Comparison of ENCODE assay signal across 14 cellular contexts in the genomic region with DNA sequence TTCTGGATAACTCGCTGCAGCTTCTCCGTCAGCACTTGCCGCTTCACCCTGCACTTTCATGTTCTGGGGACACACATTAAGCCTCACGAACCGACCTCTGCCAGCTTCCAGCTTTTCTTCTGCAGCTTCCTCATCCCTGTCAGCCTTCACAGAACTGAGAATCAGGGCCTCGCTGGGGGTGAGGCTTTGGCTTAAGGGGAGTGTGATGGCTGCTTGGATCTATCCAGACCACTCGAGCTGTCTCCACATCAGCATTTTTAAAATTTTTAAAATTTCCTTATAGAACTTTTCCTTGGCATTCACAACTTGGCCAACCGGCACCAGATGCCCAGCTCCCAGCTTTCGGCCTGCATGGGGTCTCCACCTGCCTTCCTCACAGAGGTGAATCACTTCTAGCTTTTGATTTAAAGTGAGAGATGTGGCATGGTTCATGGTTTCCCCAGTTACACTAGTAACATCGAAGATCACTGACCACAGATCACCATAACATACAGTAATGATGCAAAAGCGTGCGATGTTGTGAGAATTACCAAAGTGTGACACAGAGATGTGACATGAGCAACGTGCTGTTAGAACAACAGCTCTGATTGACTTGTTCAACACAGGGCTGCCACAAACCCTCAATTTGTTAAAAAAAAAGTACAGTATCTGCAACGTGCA.
A peak's percentile ranks its signal among the peaks of the same experiment; 100 is the strongest.
DNase-seq lines count a peak whose midpoint lies in the region; ATAC-seq and TF ChIP-seq lines count a peak whose summit lies in the region.
"Had no signal": no experiment of that assay in that cellular context is flagged by ENCODE, and none has a peak within 500 bp of the region (broad histone marks: within the 10 kb centered on the region; RNA-seq: fewer than 3 reads in every experiment).

No MANE protein-coding gene starts in this region.

- H3K27ac ChIP-seq in SK-N-SH (ENCODE audit: low read depth in 2 of 2, low read length in 1 of 2): no peak overlapping the region
- H3K27ac ChIP-seq: 22Rv1 had no signal

- peaks cover 3% of the 10 kb centered on the region for H3K9me3 Mint-ChIP-seq in activated CD4-positive, alpha-beta memory T cell treated with anti-CD3 and anti-CD28 coated beads, Interleukin-2, amount 10 ng/mL, durations not matched to agents 7 days and 5 days
- H3K9me3 Mint-ChIP-seq in activated CD4-positive, alpha-beta memory T cell treated with anti-CD3 and anti-CD28 coated beads for 36 hours: peaks cover 6% of the 10 kb centered on the region
- H3K9me3 Mint-ChIP-seq: CD8-positive, alpha-beta memory T cell had no signal

- H3K36me3 ChIP-seq in SK-N-SH (replicated peaks in 1 of 2; ENCODE audit: control insufficient read depth in 1 of 2, insufficient read depth in 2 of 2, low read length in 1 of 2): no peaks in the 10 kb centered on the region

- 51% methylated on average over 14 of the region's 14 CpGs for WGBS in SK-N-SH (ENCODE audit: low lambda C conversion rate)

- no peak for ATAC-seq in HG03196 (IDR thresholded peaks at IDR 0.05; ENCODE audit: unreplicated experiment)
- no peak for ATAC-seq in GM19395 (IDR thresholded peaks at IDR 0.05; ENCODE audit: unreplicated experiment)

- H3K4me3 ChIP-seq in SK-N-SH (ENCODE audit: low read depth in 2 of 2, low read length in 1 of 2): no peak overlapping the region

- no peaks in the 10 kb centered on the region for H3K27me3 ChIP-seq in SK-N-SH (ENCODE audit: insufficient read depth)

- H3K9me2 ChIP-seq in SK-N-SH: no peaks in the 10 kb centered on the region

- intact Hi-C loops in activated CD4-positive, alpha-beta memory T cell treated with anti-CD3 and anti-CD28 coated beads for 36 hours (cut with micrococcal nuclease): no loop called here

- H3K4me1 Mint-ChIP-seq in activated CD4-positive, alpha-beta memory T cell treated with anti-CD3 and anti-CD28 coated beads, Interleukin-2, amount 10 ng/mL, durations not matched to agents 7 days and 5 days: no peaks in the 10 kb centered on the region
- no peaks in the 10 kb centered on the region for H3K4me1 Mint-ChIP-seq in activated CD4-positive, alpha-beta memory T cell treated with anti-CD3 and anti-CD28 coated beads for 36 hours (ENCODE audit: low read depth)
- H3K4me1 Mint-ChIP-seq: CD8-positive, alpha-beta memory T cell had no signal

- H3K79me2 ChIP-seq in SK-N-SH (ENCODE audit: insufficient read depth): no peaks in the 10 kb centered on the region

- CTCF ChIA-PET in activated CD4-positive, alpha-beta memory T cell treated with anti-CD3 and anti-CD28 coated beads, Interleukin-2, amount 10 ng/mL, durations not matched to agents 7 days and 5 days (lab: Charles Lee): no interaction called here
- CTCF ChIA-PET in activated CD4-positive, alpha-beta memory T cell treated with anti-CD3 and anti-CD28 coated beads for 36 hours (lab: Charles Lee): interaction anchor here (0.9 kb wide), 1 partner anchor 124 kb away, joined by 3 read pairs; no protein-coding TSS in a partner anchor
- CTCF ChIA-PET in SK-N-SH (lab: Yijun Ruan, JAX): interaction anchor here (1.4 kb wide), 1 partner anchor 123 kb away, joined by 4 read pairs; no protein-coding TSS in a partner anchor

- POLR2A ChIA-PET in activated CD4-positive, alpha-beta memory T cell treated with anti-CD3 and anti-CD28 coated beads, Interleukin-2, amount 10 ng/mL, durations not matched to agents 7 days and 5 days (lab: Charles Lee): no interaction called here
- POLR2A ChIA-PET in activated CD4-positive, alpha-beta memory T cell treated with anti-CD3 and anti-CD28 coated beads for 36 hours (lab: Charles Lee): no interaction called here
- POLR2A ChIA-PET in SK-N-SH (lab: Yijun Ruan, JAX): no interaction called here

- H3K27me3 Mint-ChIP-seq in activated CD4-positive, alpha-beta memory T cell treated with anti-CD3 and anti-CD28 coated beads, Interleukin-2, amount 10 ng/mL, durations not matched to agents 7 days and 5 days: peaks cover 1% of the 10 kb centered on the region
- no peaks in the 10 kb centered on the region for H3K27me3 Mint-ChIP-seq in activated CD4-positive, alpha-beta memory T cell treated with anti-CD3 and anti-CD28 coated beads for 36 hours
- H3K27me3 Mint-ChIP-seq: CD8-positive, alpha-beta memory T cell had no signal

- no peak overlapping the region for H3K27ac Mint-ChIP-seq in activated CD4-positive, alpha-beta memory T cell treated with anti-CD3 and anti-CD28 coated beads, Interleukin-2, amount 10 ng/mL, durations not matched to agents 7 days and 5 days
- H3K27ac Mint-ChIP-seq in activated CD4-positive, alpha-beta memory T cell treated with anti-CD3 and anti-CD28 coated beads for 36 hours: no peak overlapping the region
- H3K27ac Mint-ChIP-seq: HFFc6 had no signal

- no peak overlapping the region for H3K4me3 Mint-ChIP-seq in activated CD4-positive, alpha-beta memory T cell treated with anti-CD3 and anti-CD28 coated beads, Interleukin-2, amount 10 ng/mL, durations not matched to agents 7 days and 5 days
- no peak overlapping the region for H3K4me3 Mint-ChIP-seq in activated CD4-positive, alpha-beta memory T cell treated with anti-CD3 and anti-CD28 coated beads for 36 hours
- H3K4me3 Mint-ChIP-seq: CD8-positive, alpha-beta memory T cell; HFFc6 had no signal

- no peak for TF ChIP-seq CTCF in SK-N-SH (IDR thresholded peaks at IDR 0.05)

- no peak for TF ChIP-seq RAD21 in SK-N-SH (IDR thresholded peaks at IDR 0.05; ENCODE audit: low read length)

- TF ChIP-seq EP300 in SK-N-SH (IDR thresholded peaks at IDR 0.05; ENCODE audit: borderline replicate concordance in 1 of 2, low read depth in 1 of 2, low read length in 1 of 2): no peak

- no peaks in the 10 kb centered on the region for H4K20me1 ChIP-seq in SK-N-SH (ENCODE audit: insufficient read depth)

- H3K4me2 ChIP-seq in SK-N-SH: no peak overlapping the region

- H3F3A ChIP-seq in SK-N-SH (replicated peaks; ENCODE audit: insufficient read depth): no peaks in the 10 kb centered on the region

- H3K9me3 ChIP-seq in SK-N-SH: no peaks in the 10 kb centered on the region
- H3K9me3 ChIP-seq: Caco-2 had no signal

- peaks cover 0 to 34% of the 10 kb centered on the region in 2 experiments; a peak in 1 of 4 replicates for H3K4me1 ChIP-seq in SK-N-SH (ENCODE audit: control insufficient read depth in 1 of 2, insufficient read depth in 2 of 2, low read depth in 1 of 2, low read length in 1 of 2)
- H3K4me1 ChIP-seq: Caco-2 had no signal

- H3K9ac ChIP-seq in SK-N-SH: no peak overlapping the region

- peak; percentile 14 for DNase-seq in activated CD4-positive, alpha-beta memory T cell treated with anti-CD3 and anti-CD28 coated beads, Interleukin-2, amount 10 ng/mL, durations not matched to agents 7 days and 5 days
- DNase-seq in activated CD4-positive, alpha-beta memory T cell treated with anti-CD3 and anti-CD28 coated beads for 36 hours: no peak
- DNase-seq in ecto neural progenitor cell (ENCODE audit: low spot score) (peak; percentile 32), islet precursor cell (peak; percentile 36), SK-N-SH (no peak)
- peak; percentile 6 for DNase-seq in stimulated activated CD8-positive, alpha-beta memory T cell treated with anti-CD3 and anti-CD28 coated beads, Interleukin-4, amount 100 ng/mL, for 48 hours
- DNase-seq: Caco-2; CD8-positive, alpha-beta memory T cell; GF-D8; HCEC 1CT; HFFc6 had no signal

- H2AFZ ChIP-seq in SK-N-SH (ENCODE audit: low read depth): no peak overlapping the region

- no peaks in the 10 kb centered on the region for H3K36me3 Mint-ChIP-seq in activated CD4-positive, alpha-beta memory T cell treated with anti-CD3 and anti-CD28 coated beads, Interleukin-2, amount 10 ng/mL, durations not matched to agents 7 days and 5 days (ENCODE audit: low read depth)
- no peaks in the 10 kb centered on the region for H3K36me3 Mint-ChIP-seq in activated CD4-positive, alpha-beta memory T cell treated with anti-CD3 and anti-CD28 coated beads for 36 hours
- H3K36me3 Mint-ChIP-seq: CD8-positive, alpha-beta memory T cell had no signal

TF ChIP-seq in SK-N-SH, 30 proteins besides CTCF, POLR2A, EP300 and RAD21:
- TF ChIP-seq CHD2 (IDR thresholded peaks at IDR 0.05; ENCODE audit: low read length, partially characterized antibody) (no peak), GATA2 (CRISPR knock-in tag; IDR thresholded peaks at IDR 0.05) (no peak), EZH2phosphoT487 (IDR thresholded peaks at IDR 0.05; ENCODE audit: borderline replicate concordance, low read depth) (no peak), RFX5 (IDR thresholded peaks at IDR 0.05; ENCODE audit: low read length) (no peak), ELF1 (IDR thresholded peaks at IDR 0.05) (no peak), POLR2AphosphoS5 (IDR thresholded peaks at IDR 0.05; ENCODE audit: low read depth, low read length) (no peak), TCF12 (IDR thresholded peaks at IDR 0.05) (no peak), NRF1 (IDR thresholded peaks at IDR 0.05; ENCODE audit: low read depth, low read length) (no peak), NFIC (IDR thresholded peaks at IDR 0.05; ENCODE audit: borderline replicate concordance) (no peak)
- TF ChIP-seq, protein P1, sequence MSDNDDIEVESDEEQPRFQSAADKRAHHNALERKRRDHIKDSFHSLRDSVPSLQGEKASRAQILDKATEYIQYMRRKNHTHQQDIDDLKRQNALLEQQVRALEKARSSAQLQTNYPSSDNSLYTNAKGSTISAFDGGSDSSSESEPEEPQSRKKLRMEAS (IDR thresholded peaks at IDR 0.05; ENCODE audit: low read depth): no peak
- TF ChIP-seq, protein P2, sequence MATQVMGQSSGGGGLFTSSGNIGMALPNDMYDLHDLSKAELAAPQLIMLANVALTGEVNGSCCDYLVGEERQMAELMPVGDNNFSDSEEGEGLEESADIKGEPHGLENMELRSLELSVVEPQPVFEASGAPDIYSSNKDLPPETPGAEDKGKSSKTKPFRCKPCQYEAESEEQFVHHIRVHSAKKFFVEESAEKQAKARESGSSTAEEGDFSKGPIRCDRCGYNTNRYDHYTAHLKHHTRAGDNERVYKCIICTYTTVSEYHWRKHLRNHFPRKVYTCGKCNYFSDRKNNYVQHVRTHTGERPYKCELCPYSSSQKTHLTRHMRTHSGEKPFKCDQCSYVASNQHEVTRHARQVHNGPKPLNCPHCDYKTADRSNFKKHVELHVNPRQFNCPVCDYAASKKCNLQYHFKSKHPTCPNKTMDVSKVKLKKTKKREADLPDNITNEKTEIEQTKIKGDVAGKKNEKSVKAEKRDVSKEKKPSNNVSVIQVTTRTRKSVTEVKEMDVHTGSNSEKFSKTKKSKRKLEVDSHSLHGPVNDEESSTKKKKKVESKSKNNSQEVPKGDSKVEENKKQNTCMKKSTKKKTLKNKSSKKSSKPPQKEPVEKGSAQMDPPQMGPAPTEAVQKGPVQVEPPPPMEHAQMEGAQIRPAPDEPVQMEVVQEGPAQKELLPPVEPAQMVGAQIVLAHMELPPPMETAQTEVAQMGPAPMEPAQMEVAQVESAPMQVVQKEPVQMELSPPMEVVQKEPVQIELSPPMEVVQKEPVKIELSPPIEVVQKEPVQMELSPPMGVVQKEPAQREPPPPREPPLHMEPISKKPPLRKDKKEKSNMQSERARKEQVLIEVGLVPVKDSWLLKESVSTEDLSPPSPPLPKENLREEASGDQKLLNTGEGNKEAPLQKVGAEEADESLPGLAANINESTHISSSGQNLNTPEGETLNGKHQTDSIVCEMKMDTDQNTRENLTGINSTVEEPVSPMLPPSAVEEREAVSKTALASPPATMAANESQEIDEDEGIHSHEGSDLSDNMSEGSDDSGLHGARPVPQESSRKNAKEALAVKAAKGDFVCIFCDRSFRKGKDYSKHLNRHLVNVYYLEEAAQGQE (IDR thresholded peaks at IDR 0.05; ENCODE audit: low read depth, low read length): no peak

Comparison
In these comparisons a context has a peak if more than half of its experiments do, and no peak if none do; other contexts are left out.
1. DNase-seq: peak in activated CD4-positive, alpha-beta memory T cell treated with anti-CD3 and anti-CD28 coated beads, Interleukin-2, amount 10 ng/mL, durations not matched to agents 7 days and 5 days (single experiment), ecto neural progenitor cell (single experiment), islet precursor cell (single experiment) and stimulated activated CD8-positive, alpha-beta memory T cell treated with anti-CD3 and anti-CD28 coated beads, Interleukin-4, amount 100 ng/mL, for 48 hours (single experiment); none in activated CD4-positive, alpha-beta memory T cell treated with anti-CD3 and anti-CD28 coated beads for 36 hours (single experiment) and SK-N-SH (single experiment).